ENCODE assay signal across 19 cellular contexts in the genomic region with DNA sequence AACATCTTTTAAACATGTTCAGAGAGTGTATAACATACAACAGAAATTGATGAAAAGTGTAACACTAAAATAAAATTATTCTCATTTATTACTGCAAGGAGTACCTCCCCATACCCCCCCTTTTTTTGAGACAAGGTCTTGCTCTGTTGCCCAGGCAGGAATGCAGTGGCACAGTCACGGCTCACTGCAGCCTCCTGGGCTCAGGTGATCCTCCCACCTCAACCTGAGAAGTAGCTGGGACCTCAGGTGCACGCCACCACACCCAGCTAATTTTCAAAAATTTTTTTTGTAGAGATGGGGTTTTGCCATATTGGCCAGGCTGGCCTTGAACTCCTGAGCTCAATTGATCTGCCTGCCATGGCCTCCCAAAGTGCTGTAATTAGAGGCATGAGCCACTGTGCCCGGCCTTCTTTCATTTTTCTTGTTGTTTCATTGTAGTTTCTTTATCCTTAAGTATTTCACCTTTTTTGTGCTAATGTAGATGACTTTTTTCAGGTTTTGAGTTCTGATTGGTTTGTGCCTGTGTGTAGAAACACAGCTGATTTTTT. TPM values are rescaled to one million over a fixed set of nuclear protein-coding genes. Genes with fewer than 3 reads are reported as not detected.
A peak's percentile ranks its signal among the peaks of the same experiment; 100 is the strongest.
DNase-seq lines count a peak whose midpoint lies in the region; ATAC-seq and TF ChIP-seq lines count a peak whose summit lies in the region.
"Had no signal": no experiment of that assay in that cellular context is flagged by ENCODE, and none has a peak within 500 bp of the region (broad histone marks: within the 10 kb centered on the region; RNA-seq: fewer than 3 reads in every experiment).

No MANE protein-coding gene starts in this region.

- TF ChIP-seq CTCF in nephron progenitor cell (IDR thresholded peaks at IDR 0.05) (no peak), dorsolateral prefrontal cortex (IDR thresholded peaks at IDR 0.05 in 54 of 56, conservative IDR thresholded peaks at IDR 0.05 in 2 of 56; ENCODE audit: low read depth in 1 of 56, partially characterized antibody in 56 of 56) (no peak)

- no peaks in the 10 kb centered on the region for H3K27me3 ChIP-seq in CD8-positive, alpha-beta memory T cell (ENCODE audit: insufficient read depth, low read length, poor library complexity, severe bottlenecking)
- H3K27me3 ChIP-seq in right cardiac atrium (ENCODE audit: control insufficient read depth, insufficient read depth) (no peaks in the 10 kb centered on the region), dorsolateral prefrontal cortex (no peaks in the 10 kb centered on the region)
- H3K27me3 ChIP-seq: hepatocyte had no signal

- peak overlapping the region; percentile 21 for H3K27ac Mint-ChIP-seq in activated CD4-positive, alpha-beta T cell treated with anti-CD3 and anti-CD28 coated beads, Interleukin-2, amount 10 ng/mL, durations not matched to agents 24 days and 14 days
- H3K27ac Mint-ChIP-seq in CD8-positive, alpha-beta memory T cell = peak overlapping the region; percentile 63 to 95 (median 81)
- H3K27ac Mint-ChIP-seq in nephron progenitor cell = peak overlapping the region; percentile 91

- no peaks in the 10 kb centered on the region for H3K27me3 Mint-ChIP-seq in activated CD4-positive, alpha-beta T cell treated with anti-CD3 and anti-CD28 coated beads, Interleukin-2, amount 10 ng/mL, durations not matched to agents 24 days and 14 days
- H3K27me3 Mint-ChIP-seq in CD8-positive, alpha-beta memory T cell = no peaks in the 10 kb centered on the region
- no peaks in the 10 kb centered on the region for H3K27me3 Mint-ChIP-seq in nephron progenitor cell (ENCODE audit: low read depth, poor library complexity)
- H3K27me3 Mint-ChIP-seq: progenitor cell of endocrine pancreas had no signal

- no peak overlapping the region for H3K4me3 ChIP-seq in CD8-positive, alpha-beta memory T cell (ENCODE audit: low read length)
- no peak overlapping the region for H3K4me3 ChIP-seq in right cardiac atrium (ENCODE audit: low read length)
- no peak overlapping the region for H3K4me3 ChIP-seq in dorsolateral prefrontal cortex
- H3K4me3 ChIP-seq: A549, hepatocyte had no signal

- peaks cover 36% of the 10 kb centered on the region for H3K4me1 Mint-ChIP-seq in activated CD4-positive, alpha-beta T cell treated with anti-CD3 and anti-CD28 coated beads, Interleukin-2, amount 10 ng/mL, durations not matched to agents 24 days and 14 days
- peaks cover 65 to 95% (median 81%) of the 10 kb centered on the region in 3 donors for H3K4me1 Mint-ChIP-seq in CD8-positive, alpha-beta memory T cell
- peaks cover 53% of the 10 kb centered on the region for H3K4me1 Mint-ChIP-seq in nephron progenitor cell

- H3K36me3 Mint-ChIP-seq in activated CD4-positive, alpha-beta T cell treated with anti-CD3 and anti-CD28 coated beads, Interleukin-2, amount 10 ng/mL, durations not matched to agents 24 days and 14 days (ENCODE audit: low read depth) = peaks cover 16% of the 10 kb centered on the region
- peaks cover 0 to 36% (median 4%) of the 10 kb centered on the region in 3 donors for H3K36me3 Mint-ChIP-seq in CD8-positive, alpha-beta memory T cell
- peaks cover 15% of the 10 kb centered on the region for H3K36me3 Mint-ChIP-seq in nephron progenitor cell (ENCODE audit: low read depth)

- POLR2A ChIA-PET in CD8-positive, alpha-beta memory T cell (lab: Charles Lee) = no interaction called here

- no peak overlapping the region for H3K27ac ChIP-seq in CD8-positive, alpha-beta memory T cell (ENCODE audit: low read depth, low read length)
- H3K27ac ChIP-seq in right cardiac atrium (ENCODE audit: low read length) (peak overlapping the region; percentile 81), dorsolateral prefrontal cortex (no peak overlapping the region)
- H3K27ac ChIP-seq: A549, C4-2B, hepatocyte had no signal

- no peaks in the 10 kb centered on the region for H3K9me3 Mint-ChIP-seq in activated CD4-positive, alpha-beta T cell treated with anti-CD3 and anti-CD28 coated beads, Interleukin-2, amount 10 ng/mL, durations not matched to agents 24 days and 14 days
- H3K9me3 Mint-ChIP-seq in CD8-positive, alpha-beta memory T cell = no peaks in the 10 kb centered on the region
- H3K9me3 Mint-ChIP-seq in nephron progenitor cell = no peaks in the 10 kb centered on the region

- peaks cover 40% of the 10 kb centered on the region for H3K4me1 ChIP-seq in CD8-positive, alpha-beta memory T cell (ENCODE audit: insufficient read depth, low read length)
- H3K4me1 ChIP-seq in right cardiac atrium (ENCODE audit: control insufficient read depth, insufficient read depth, low read length) = peaks cover 28% of the 10 kb centered on the region
- H3K4me1 ChIP-seq: A549 had no signal

- H3K4me3 Mint-ChIP-seq in activated CD4-positive, alpha-beta T cell treated with anti-CD3 and anti-CD28 coated beads, Interleukin-2, amount 10 ng/mL, durations not matched to agents 24 days and 14 days = no peak overlapping the region
- H3K4me3 Mint-ChIP-seq in CD8-positive, alpha-beta memory T cell = no peak overlapping the region
- H3K4me3 Mint-ChIP-seq in nephron progenitor cell = no peak overlapping the region

- H3K9me3 ChIP-seq in CD8-positive, alpha-beta memory T cell (ENCODE audit: low read length) = no peaks in the 10 kb centered on the region
- H3K9me3 ChIP-seq in right cardiac atrium (ENCODE audit: control insufficient read depth, low read length) = no peaks in the 10 kb centered on the region
- H3K9me3 ChIP-seq: A549 had no signal

- CTCF ChIA-PET in CD8-positive, alpha-beta memory T cell (lab: Charles Lee) = interaction anchor here (1.9 kb wide), 1 partner anchor 27 kb away, joined by 4 read pairs; no protein-coding TSS in a partner anchor

- no peak for ATAC-seq in right cardiac atrium
- ATAC-seq in HG03442 (IDR thresholded peaks at IDR 0.05; ENCODE audit: unreplicated experiment) = no peak
- ATAC-seq in GM19395 (IDR thresholded peaks at IDR 0.05; ENCODE audit: unreplicated experiment) = no peak
- ATAC-seq: A549 had no signal

- H3K36me3 ChIP-seq in CD8-positive, alpha-beta memory T cell (ENCODE audit: insufficient read depth, low read length) = no peaks in the 10 kb centered on the region

- intact Hi-C loops in activated CD4-positive, alpha-beta T cell treated with anti-CD3 and anti-CD28 coated beads, Interleukin-2, amount 10 ng/mL, durations not matched to agents 24 days and 14 days (cut with micrococcal nuclease) = no loop called here
- intact Hi-C loops in right cardiac atrium (cut with DNase I) = no loop called here
- intact Hi-C loops in dorsolateral prefrontal cortex (cut with DNase I) = no loop called here

- no peak for DNase-seq in activated CD4-positive, alpha-beta T cell treated with anti-CD3 and anti-CD28 coated beads, Interleukin-2, amount 10 ng/mL, durations not matched to agents 24 days and 14 days
- no peak for DNase-seq in activated CD4-positive, alpha-beta T cell treated with anti-CD3 and anti-CD28 coated beads for 48 hours
- DNase-seq in CD8-positive, alpha-beta memory T cell = no peak
- no peak for DNase-seq in right cardiac atrium
- DNase-seq in nephron progenitor cell = no peak
- no peak for DNase-seq in dorsolateral prefrontal cortex
- DNase-seq: amniotic stem cell; DMS79; GOT3; kidney; NCI-H2029 treated with DMSO at 0.1 percent for 48 hours; NCI-H510A treated with DMSO at 0.1 percent for 48 hours; stimulated activated naive CD4-positive, alpha-beta T cell had no signal

- 93% methylated on average over 3 of the region's 3 CpGs for WGBS in right cardiac atrium

RNA-seq across cellular contexts. Expression of gene GATAD2A, which starts 28.3 kb away (rescaled TPM):
- 134 and 135 TPM in 2 replicates for total RNA-seq in activated CD4-positive, alpha-beta T cell treated with anti-CD3 and anti-CD28 coated beads, Interleukin-2, amount 10 ng/mL, durations not matched to agents 24 days and 14 days
- total RNA-seq in CD8-positive, alpha-beta memory T cell = 100 to 1,000 TPM; 176 to 182 TPM
- 46.9 TPM for polyA plus RNA-seq in CD8-positive, alpha-beta memory T cell
- total RNA-seq in right cardiac atrium = 10 to 100 TPM; 31.4 to 53.9 (median 36.0) TPM
- 12.2 TPM for polyA plus RNA-seq in right cardiac atrium
- total RNA-seq in dorsolateral prefrontal cortex = 10 to 100 TPM; 27.7 to 72.8 (median 40.1) TPM

Comparison
In these comparisons a context has a peak if more than half of its experiments do, and no peak if none do; other contexts are left out.
1. H3K27ac Mint-ChIP-seq: peak in every context shown above with its lines; median percentile 91 in nephron progenitor cell; 81 in CD8-positive, alpha-beta memory T cell; 21 in activated CD4-positive, alpha-beta T cell treated with anti-CD3 and anti-CD28 coated beads, Interleukin-2, amount 10 ng/mL, durations not matched to agents 24 days and 14 days.